ENCODE assay signal across 21 cellular contexts in the genomic region with DNA sequence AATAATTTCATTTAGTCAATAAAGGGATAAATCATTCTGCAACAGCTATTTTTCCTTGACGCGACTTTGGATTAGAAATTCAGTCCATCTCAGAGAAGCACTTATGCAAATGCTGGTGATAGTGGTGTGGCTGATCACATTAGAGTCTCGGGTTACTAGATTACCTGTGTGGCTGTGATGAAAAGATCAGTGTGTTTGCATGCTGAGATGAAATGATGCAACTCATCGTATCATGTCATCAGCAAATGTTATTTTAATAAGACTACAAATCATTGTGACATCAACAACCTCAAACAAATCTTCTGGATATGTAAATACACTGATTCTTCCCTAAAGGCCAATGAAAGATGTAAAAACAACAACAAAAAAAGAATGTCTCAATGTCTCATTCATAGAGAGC.
DNase-seq lines count a peak whose midpoint lies in the region; ATAC-seq and TF ChIP-seq lines count a peak whose summit lies in the region.
"Had no signal": no experiment of that assay in that cellular context is flagged by ENCODE, and none has a peak within 500 bp of the region (broad histone marks: within the 10 kb centered on the region; RNA-seq: fewer than 3 reads in every experiment).

No MANE protein-coding gene starts in this region.

- no peak overlapping the region for H3K4me3 Mint-ChIP-seq in activated CD4-positive, alpha-beta T cell treated with anti-CD3 and anti-CD28 coated beads for 36 hours
- H3K4me3 Mint-ChIP-seq in activated CD4-positive, alpha-beta T cell treated with anti-CD3 and anti-CD28 coated beads, Interleukin-2, amount 10 ng/mL, durations not matched to agents 7 days and 5 days: no peak overlapping the region
- no peak overlapping the region for H3K4me3 Mint-ChIP-seq in natural killer cell
- H3K4me3 Mint-ChIP-seq: CD4-positive, CD25-positive, alpha-beta regulatory T cell; stimulated activated naive CD8-positive, alpha-beta T cell treated with anti-CD3 and anti-CD28 coated beads, Interleukin-15, Interleukin-2, amounts not matched to agents 100 ng/mL and 50 ng/mL, for 24 hours had no signal

- H3K4me3 ChIP-seq in iPS-18a (ENCODE audit: low read length): no peak overlapping the region
- H3K4me3 ChIP-seq: heart right ventricle, lung, right atrium auricular region had no signal

- H3K36me3 Mint-ChIP-seq in activated CD4-positive, alpha-beta T cell treated with anti-CD3 and anti-CD28 coated beads for 36 hours (ENCODE audit: low read depth): no peaks in the 10 kb centered on the region
- H3K36me3 Mint-ChIP-seq in activated CD4-positive, alpha-beta T cell treated with anti-CD3 and anti-CD28 coated beads, Interleukin-2, amount 10 ng/mL, durations not matched to agents 7 days and 5 days (ENCODE audit: low read depth): no peaks in the 10 kb centered on the region
- no peaks in the 10 kb centered on the region for H3K36me3 Mint-ChIP-seq in natural killer cell
- H3K36me3 Mint-ChIP-seq: CD4-positive, CD25-positive, alpha-beta regulatory T cell had no signal

- H3K36me3 ChIP-seq in iPS-18a (ENCODE audit: control insufficient read depth, low read depth, low read length): no peaks in the 10 kb centered on the region
- H3K36me3 ChIP-seq: heart right ventricle, right atrium auricular region had no signal

- DNase-seq in activated CD4-positive, alpha-beta T cell treated with anti-CD3 and anti-CD28 coated beads for 36 hours: no peak
- DNase-seq in activated CD4-positive, alpha-beta T cell treated with anti-CD3 and anti-CD28 coated beads, Interleukin-2, amount 10 ng/mL, durations not matched to agents 7 days and 5 days: no peak
- DNase-seq in NCI-H1436 treated with DMSO at 0.1 percent for 48 hours (lab: John Stamatoyannopoulos, UW) (peak; percentile 84), NCI-H82 (lab: John Stamatoyannopoulos, UW) (peak; percentile 94), natural killer cell (no peak), 8988T (no peak), hepatic stellate cell (ENCODE audit: low spot score) (no peak)
- DNase-seq: activated naive CD4-positive, alpha-beta T cell treated with Interleukin-2 at 50 U/mL for 16 hours; aorta; CD4-positive, CD25-positive, alpha-beta regulatory T cell; effector CD8-positive, alpha-beta T cell; EL; GOT3; heart right ventricle; Karpas-422; NCI-H146; trophoblast cell had no signal

- H3K9me3 ChIP-seq in iPS-18a (ENCODE audit: control insufficient read depth, low read depth, low read length): no peaks in the 10 kb centered on the region
- H3K9me3 ChIP-seq: heart right ventricle, right atrium auricular region had no signal

- no peak overlapping the region for H3K27ac ChIP-seq in iPS-18a (ENCODE audit: low read length)
- H3K27ac ChIP-seq: heart right ventricle, right atrium auricular region had no signal

- H3K4me1 ChIP-seq in iPS-18a (ENCODE audit: control insufficient read depth, low read depth, low read length): peaks cover 12% of the 10 kb centered on the region
- H3K4me1 ChIP-seq: heart right ventricle, right atrium auricular region had no signal

- H3K27me3 ChIP-seq in iPS-18a (ENCODE audit: control insufficient read depth, insufficient read depth, low read length): no peaks in the 10 kb centered on the region
- H3K27me3 ChIP-seq: heart right ventricle, right atrium auricular region had no signal

- CTCF ChIA-PET in activated CD4-positive, alpha-beta T cell treated with anti-CD3 and anti-CD28 coated beads for 36 hours (lab: Charles Lee): no interaction called here
- CTCF ChIA-PET in activated CD4-positive, alpha-beta T cell treated with anti-CD3 and anti-CD28 coated beads, Interleukin-2, amount 10 ng/mL, durations not matched to agents 7 days and 5 days (lab: Charles Lee): no interaction called here

- H3K9me3 Mint-ChIP-seq in activated CD4-positive, alpha-beta T cell treated with anti-CD3 and anti-CD28 coated beads for 36 hours (ENCODE audit: low read depth): no peaks in the 10 kb centered on the region
- no peaks in the 10 kb centered on the region for H3K9me3 Mint-ChIP-seq in activated CD4-positive, alpha-beta T cell treated with anti-CD3 and anti-CD28 coated beads, Interleukin-2, amount 10 ng/mL, durations not matched to agents 7 days and 5 days
- H3K9me3 Mint-ChIP-seq in natural killer cell: no peaks in the 10 kb centered on the region
- H3K9me3 Mint-ChIP-seq: stimulated activated naive CD8-positive, alpha-beta T cell treated with anti-CD3 and anti-CD28 coated beads, Interleukin-15, Interleukin-2, amounts not matched to agents 100 ng/mL and 50 ng/mL, for 24 hours had no signal

- peaks cover 2% of the 10 kb centered on the region for H3K4me1 Mint-ChIP-seq in activated CD4-positive, alpha-beta T cell treated with anti-CD3 and anti-CD28 coated beads for 36 hours
- H3K4me1 Mint-ChIP-seq in activated CD4-positive, alpha-beta T cell treated with anti-CD3 and anti-CD28 coated beads, Interleukin-2, amount 10 ng/mL, durations not matched to agents 7 days and 5 days: no peaks in the 10 kb centered on the region
- no peaks in the 10 kb centered on the region for H3K4me1 Mint-ChIP-seq in natural killer cell
- H3K4me1 Mint-ChIP-seq: CD4-positive, CD25-positive, alpha-beta regulatory T cell had no signal

- TF ChIP-seq CTCF in natural killer cell (IDR thresholded peaks at IDR 0.05): no peak

- intact Hi-C loops in activated CD4-positive, alpha-beta T cell treated with anti-CD3 and anti-CD28 coated beads for 36 hours (cut with DNase I, micrococcal nuclease): no loop called here
- intact Hi-C loops in natural killer cell (cut with micrococcal nuclease): no loop called here

- H3K27me3 Mint-ChIP-seq in activated CD4-positive, alpha-beta T cell treated with anti-CD3 and anti-CD28 coated beads for 36 hours: peaks cover 2% of the 10 kb centered on the region
- H3K27me3 Mint-ChIP-seq in activated CD4-positive, alpha-beta T cell treated with anti-CD3 and anti-CD28 coated beads, Interleukin-2, amount 10 ng/mL, durations not matched to agents 7 days and 5 days: no peaks in the 10 kb centered on the region
- peaks cover 6 to 8% of the 10 kb centered on the region in 2 donors for H3K27me3 Mint-ChIP-seq in natural killer cell (ENCODE audit: low read depth in 2 of 2)
- H3K27me3 Mint-ChIP-seq: CD4-positive, CD25-positive, alpha-beta regulatory T cell had no signal

- ATAC-seq in activated CD4-positive, alpha-beta T cell treated with anti-CD3 and anti-CD28 coated beads for 36 hours: no peak
- ATAC-seq in natural killer cell: no peak
- ATAC-seq: heart right ventricle had no signal

- POLR2A ChIA-PET in activated CD4-positive, alpha-beta T cell treated with anti-CD3 and anti-CD28 coated beads for 36 hours (lab: Charles Lee): interaction anchor here (0.6 kb wide), 1 partner anchor 52 kb away, joined by 6 read pairs; no protein-coding TSS in a partner anchor
- POLR2A ChIA-PET in activated CD4-positive, alpha-beta T cell treated with anti-CD3 and anti-CD28 coated beads, Interleukin-2, amount 10 ng/mL, durations not matched to agents 7 days and 5 days (lab: Charles Lee): no interaction called here

- peak overlapping the region; percentile 33 for H3K9ac ChIP-seq in iPS-18a (ENCODE audit: low read length)

- H3K27ac Mint-ChIP-seq in activated CD4-positive, alpha-beta T cell treated with anti-CD3 and anti-CD28 coated beads for 36 hours: peak overlapping the region; percentile 3
- H3K27ac Mint-ChIP-seq in activated CD4-positive, alpha-beta T cell treated with anti-CD3 and anti-CD28 coated beads, Interleukin-2, amount 10 ng/mL, durations not matched to agents 7 days and 5 days: no peak overlapping the region
- no peak overlapping the region for H3K27ac Mint-ChIP-seq in natural killer cell
- H3K27ac Mint-ChIP-seq: CD4-positive, CD25-positive, alpha-beta regulatory T cell; stimulated activated naive CD8-positive, alpha-beta T cell treated with anti-CD3 and anti-CD28 coated beads, Interleukin-15, Interleukin-2, amounts not matched to agents 100 ng/mL and 50 ng/mL, for 24 hours had no signal

Comparison
In these comparisons a context has a peak if more than half of its experiments do, and no peak if none do; other contexts are left out.
1. DNase-seq: peak in NCI-H1436 treated with DMSO at 0.1 percent for 48 hours (single experiment) and NCI-H82 (single experiment); none in activated CD4-positive, alpha-beta T cell treated with anti-CD3 and anti-CD28 coated beads for 36 hours (single experiment), activated CD4-positive, alpha-beta T cell treated with anti-CD3 and anti-CD28 coated beads, Interleukin-2, amount 10 ng/mL, durations not matched to agents 7 days and 5 days (single experiment), natural killer cell (single experiment), 8988T (single experiment) and hepatic stellate cell (single experiment).